14 cellular contexts compared by ENCODE assay signal in the genomic region with DNA sequence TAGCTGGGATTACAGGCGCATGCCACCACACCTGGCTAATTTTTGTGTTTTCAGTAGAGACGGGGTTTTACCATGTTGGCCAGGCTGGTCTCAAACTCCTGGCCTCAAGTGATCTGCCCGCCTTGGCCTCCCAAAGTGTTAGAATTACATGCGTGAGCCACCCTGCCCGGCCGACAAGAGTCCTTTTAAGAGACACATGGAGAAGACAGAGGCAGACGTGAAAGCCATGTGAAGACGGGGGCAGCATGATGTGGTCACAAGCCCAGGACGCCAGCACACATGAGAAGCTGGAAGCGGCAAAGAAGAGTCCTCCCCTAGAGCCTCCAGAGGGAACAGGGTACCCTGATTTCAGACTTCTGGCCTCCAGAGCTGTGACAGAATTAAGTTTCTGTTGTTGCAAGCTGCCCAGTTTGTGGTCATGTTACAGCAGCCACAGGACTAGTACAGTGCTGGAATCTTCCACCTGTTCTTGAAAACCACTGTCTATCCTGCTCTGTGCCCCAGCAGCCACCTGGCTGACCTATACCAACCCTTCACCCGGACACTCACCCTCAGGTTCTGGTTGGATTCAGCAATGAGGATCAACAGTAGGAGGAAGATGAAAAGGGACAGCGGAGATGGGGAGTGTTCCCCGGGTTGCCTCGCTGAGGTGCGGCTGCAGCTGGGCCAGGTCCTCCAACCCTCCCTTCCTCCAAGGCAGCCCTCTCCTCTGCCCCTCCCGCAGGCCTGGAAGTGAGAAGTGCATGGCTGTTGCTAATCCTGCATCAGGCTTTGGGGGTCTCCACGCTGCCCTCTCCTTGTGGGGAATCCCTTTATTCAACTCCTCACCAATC. TPM values are rescaled to one million over a fixed set of nuclear protein-coding genes. Genes with fewer than 3 reads are reported as not detected.
DNase-seq lines count a peak whose midpoint lies in the region; ATAC-seq and TF ChIP-seq lines count a peak whose summit lies in the region.
"Had no signal": no experiment of that assay in that cellular context is flagged by ENCODE, and none has a peak within 500 bp of the region (broad histone marks: within the 10 kb centered on the region; RNA-seq: fewer than 3 reads in every experiment).

No MANE protein-coding gene starts in this region.

- peaks cover 68% of the 10 kb centered on the region for H3K4me1 Mint-ChIP-seq in Calu3 (ENCODE audit: low read depth, unreplicated experiment)

- no TSS peak for BruUV-seq in Calu3 (replicated peaks; lab: Mats Ljungman, UMichigan)

- H3K36me3 ChIP-seq in RWPE2 (ENCODE audit: low read depth) (peaks cover 49% of the 10 kb centered on the region), gastrocnemius medialis (no peaks in the 10 kb centered on the region)

- H3K9me3 Mint-ChIP-seq in Calu3 (ENCODE audit: low read depth, unreplicated experiment), result no peaks in the 10 kb centered on the region
- H3K9me3 Mint-ChIP-seq: H9, memory B cell had no signal

- no peaks in the 10 kb centered on the region for H3K9me3 ChIP-seq in RWPE2 (ENCODE audit: severe bottlenecking)
- H3K9me3 ChIP-seq in gastrocnemius medialis, result no peaks in the 10 kb centered on the region

- ATAC-seq in RWPE2 (ENCODE audit: low read depth), result peak; percentile 25
- ATAC-seq in gastrocnemius medialis, result peak; percentile 93

- CTCF ChIA-PET in Calu3 (lab: Charles Lee), result interaction anchor here (0.7 kb wide), 1 partner anchor 83 kb away, joined by 5 read pairs; no protein-coding TSS in a partner anchor

- H3K27ac ChIP-seq in RWPE2 (ENCODE audit: poor library complexity, severe bottlenecking) (peak overlapping the region; percentile 80), gastrocnemius medialis (peak overlapping the region; percentile 27 to 80 (median 66))

- TF ChIP-seq POLR2A in gastrocnemius medialis (IDR thresholded peaks at IDR 0.05), result no peak

- in situ Hi-C loops in gastrocnemius medialis (cut with MboI; ENCODE audit: low sequenced_read_pairs in 4 of 4), result no loop called here

- H3K27me3 ChIP-seq in RWPE2 (ENCODE audit: insufficient read depth, poor library complexity, severe bottlenecking) (no peaks in the 10 kb centered on the region), gastrocnemius medialis (no peaks in the 10 kb centered on the region)

- H3K27me3 Mint-ChIP-seq in Calu3 (ENCODE audit: unreplicated experiment), result no peaks in the 10 kb centered on the region
- H3K27me3 Mint-ChIP-seq: memory B cell had no signal

- H3K4me3 ChIP-seq in RWPE2 (ENCODE audit: severe bottlenecking) (no peak overlapping the region), gastrocnemius medialis (no peak overlapping the region)

- TF ChIP-seq CTCF in Calu3 (IDR thresholded peaks at IDR 0.05; ENCODE audit: unreplicated experiment), result no peak
- TF ChIP-seq CTCF in RWPE2 (IDR thresholded peaks at IDR 0.05; ENCODE audit: poor library complexity, severe bottlenecking), result no peak
- TF ChIP-seq CTCF in gastrocnemius medialis (IDR thresholded peaks at IDR 0.05 in 4 of 5, conservative IDR thresholded peaks at IDR 0.05 in 1 of 5), result no peak

- peak overlapping the region; percentile 17 for H3K4me3 Mint-ChIP-seq in Calu3 (ENCODE audit: low read depth, unreplicated experiment)
- H3K4me3 Mint-ChIP-seq: H9, memory B cell had no signal

- intact Hi-C loops in Calu3 (cut with micrococcal nuclease; ENCODE audit: unreplicated experiment), result no loop called here
- intact Hi-C loops in gastrocnemius medialis (cut with DNase I; ENCODE audit: low total_unique reads), result no loop called here

- peak overlapping the region; percentile 32 for H3K27ac Mint-ChIP-seq in Calu3 (ENCODE audit: unreplicated experiment)
- H3K27ac Mint-ChIP-seq: H9, memory B cell had no signal

- peaks cover 72% of the 10 kb centered on the region for H3K36me3 Mint-ChIP-seq in Calu3 (ENCODE audit: insufficient read depth, unreplicated experiment)

- DNase-seq in Calu3 (no peak), RWPE2 (ENCODE audit: low spot score) (no peak), left kidney (ENCODE audit: low read depth, low spot score) (peak; percentile 57), gastrocnemius medialis (peak; percentile 47 to 60), NCI-H510A treated with DMSO at 0.1 percent for 48 hours (lab: John Stamatoyannopoulos, UW) (no peak), germinal center (ENCODE audit: low spot score) (no peak)
- no peak for DNase-seq in activated naive CD4-positive, alpha-beta T cell treated with Interleukin-2 at 50 U/mL for 16 hours
- DNase-seq: COR-L47, H9, Kasumi-1, NCI-H1694 treated with DMSO at 0.1 percent for 48 hours, NCI-H526 treated with DMSO at 0.1 percent for 48 hours, retina had no signal

- peaks cover 38% of the 10 kb centered on the region for H3K4me1 ChIP-seq in RWPE2 (ENCODE audit: insufficient read depth, poor library complexity, severe bottlenecking)
- H3K4me1 ChIP-seq in gastrocnemius medialis, result peaks cover 56 to 75% of the 10 kb centered on the region in 2 donors

RNA-seq across cellular contexts. Expression of a gene that starts 16.9 kb away (rescaled TPM):
- 104 and 118 TPM in 2 replicates for total RNA-seq in Calu3 (2022)
- 1 to 10 TPM; 4.8 to 8.2 (median 7.6) TPM for total RNA-seq in gastrocnemius medialis

RNA-seq across cellular contexts. Expression of a gene that starts 43.7 kb away (rescaled TPM):
- 234 and 246 TPM in 2 replicates for total RNA-seq in Calu3 (2022)
- total RNA-seq in gastrocnemius medialis, result 10 to 100 TPM in 3 of 4 donors, 1 to 10 TPM in 1; 9.3 to 14.8 (median 14.5) TPM

Comparison
In these comparisons a context has a peak if more than half of its experiments do, and no peak if none do; other contexts are left out.
1. DNase-seq: peak in left kidney (single experiment) and gastrocnemius medialis (2 of 2); none in Calu3 (single experiment), RWPE2 (single experiment), NCI-H510A treated with DMSO at 0.1 percent for 48 hours (single experiment), germinal center (single experiment) and activated naive CD4-positive, alpha-beta T cell treated with Interleukin-2 at 50 U/mL for 16 hours (single experiment).
2. RNA of a gene that starts 16.9 kb away (total RNA-seq): 104 to 118 TPM in Calu3; 4.8 to 8.2 TPM in gastrocnemius medialis; every median in the first group is over 10 times any median in the second.
3. RNA of a gene that starts 43.7 kb away (total RNA-seq): 234 to 246 TPM in Calu3; 9.3 to 14.8 TPM in gastrocnemius medialis; every median in the first group is over 10 times any median in the second.